13 cellular contexts compared by ENCODE assay signal in genomic region chr1:61887076-61887867, GRCh38.
DNase-seq lines count a peak whose midpoint lies in the region; ATAC-seq and TF ChIP-seq lines count a peak whose summit lies in the region.
"Had no signal": no experiment of that assay in that cellular context is flagged by ENCODE, and none has a peak within 500 bp of the region (broad histone marks: within the 10 kb centered on the region; RNA-seq: fewer than 3 reads in every experiment).

No MANE protein-coding gene starts in this region.

- no peaks in the 10 kb centered on the region for H3K27me3 ChIP-seq in fibroblast of lung (ENCODE audit: control insufficient read depth, insufficient read depth, low read length)
- H3K27me3 ChIP-seq in effector memory CD4-positive, alpha-beta T cell (replicated peaks; ENCODE audit: control insufficient read depth, insufficient read depth, low read length, poor library complexity, severe bottlenecking) = no peaks in the 10 kb centered on the region

- no peak overlapping the region for H3K4me2 ChIP-seq in fibroblast of lung (ENCODE audit: extremely low read depth, insufficient read depth, low read length)
- H3K4me2 ChIP-seq: GM23338 had no signal

- H2AFZ ChIP-seq in fibroblast of lung (ENCODE audit: low read length) = no peak overlapping the region
- H2AFZ ChIP-seq: GM23338 had no signal

- no peak overlapping the region for H3K27ac ChIP-seq in fibroblast of lung (ENCODE audit: insufficient read depth, low read length)
- H3K27ac ChIP-seq in effector memory CD4-positive, alpha-beta T cell (ENCODE audit: insufficient read depth, low read length, poor library complexity, severe bottlenecking) = no peak overlapping the region
- H3K27ac ChIP-seq: C4-2B had no signal

- H4K20me1 ChIP-seq in fibroblast of lung (ENCODE audit: control insufficient read depth, extremely low read depth, insufficient read depth, low read length) = no peaks in the 10 kb centered on the region

- no peak overlapping the region for H3K9ac ChIP-seq in fibroblast of lung (ENCODE audit: insufficient read depth, low read length)

- H3K9me3 ChIP-seq in fibroblast of lung (ENCODE audit: control insufficient read depth, insufficient read depth, low read depth, low read length) = no peaks in the 10 kb centered on the region
- no peaks in the 10 kb centered on the region for H3K9me3 ChIP-seq in effector memory CD4-positive, alpha-beta T cell (ENCODE audit: control insufficient read depth, low read length)

- peak; percentile 52 for DNase-seq in M059J (ENCODE audit: low read depth)
- peak; percentile 89 for DNase-seq in NCI-H345 (lab: John Stamatoyannopoulos, UW)
- DNase-seq in fibroblast of lung (ENCODE audit: low read depth in 2 of 2) = peak; percentile 20 to 34
- DNase-seq in renal cortical epithelial cell (ENCODE audit: low read depth) = peak; percentile 46
- DNase-seq in HCEC 1CT = no peak
- DNase-seq in effector memory CD4-positive, alpha-beta T cell = no peak
- no peak for DNase-seq in effector CD8-positive, alpha-beta T cell (lab: John Stamatoyannopoulos, UW)
- DNase-seq: naive thymus-derived CD8-positive, alpha-beta T cell; NCI-H1694 treated with DMSO at 0.1 percent for 48 hours; stimulated activated CD4-positive, alpha-beta T cell treated with anti-CD3 and anti-CD28 coated beads, Interleukin-12 subunit alpha, Interleukin-12 subunit beta, amount 100 ng/mL, for 4 hours had no signal

- no peak overlapping the region for H3K4me3 ChIP-seq in fibroblast of lung (replicated peaks in 1 of 4; ENCODE audit: control extremely low read depth in 1 of 4, insufficient read depth in 1 of 4, low read depth in 3 of 4, low read length in 4 of 4)
- no peak overlapping the region for H3K4me3 ChIP-seq in effector memory CD4-positive, alpha-beta T cell (ENCODE audit: insufficient read depth, low read depth, low read length, poor library complexity, severe bottlenecking)
- H3K4me3 ChIP-seq: GM23338 had no signal

- no peaks in the 10 kb centered on the region for H3K79me2 ChIP-seq in fibroblast of lung (ENCODE audit: control insufficient read depth, insufficient read depth, low read length)

- no peak for TF ChIP-seq CTCF in fibroblast of lung (conservative IDR thresholded peaks at IDR 0.05 in 1 of 2, IDR thresholded peaks at IDR 0.05 in 1 of 2; ENCODE audit: low read depth in 1 of 2, low read length in 2 of 2)

- no peaks in the 10 kb centered on the region for H3K36me3 ChIP-seq in fibroblast of lung (ENCODE audit: control insufficient read depth, insufficient read depth, low read length)
- peaks cover 25% of the 10 kb centered on the region for H3K36me3 ChIP-seq in effector memory CD4-positive, alpha-beta T cell (ENCODE audit: control insufficient read depth, insufficient read depth, low read length)

- no peaks in the 10 kb centered on the region for H3K4me1 ChIP-seq in fibroblast of lung (ENCODE audit: control insufficient read depth, extremely low read depth, insufficient read depth, low read length)
- H3K4me1 ChIP-seq in effector memory CD4-positive, alpha-beta T cell (ENCODE audit: control insufficient read depth, insufficient read depth, low read length, poor library complexity, severe bottlenecking) = no peaks in the 10 kb centered on the region

- no peak for ATAC-seq in GM19452 (IDR thresholded peaks at IDR 0.05; ENCODE audit: unreplicated experiment)
- ATAC-seq: GM23338; naive thymus-derived CD8-positive, alpha-beta T cell had no signal

Comparison
In these comparisons a context has a peak if more than half of its experiments do, and no peak if none do; other contexts are left out.
1. DNase-seq: peak in M059J (single experiment), NCI-H345 (single experiment), fibroblast of lung (2 of 2) and renal cortical epithelial cell (single experiment); none in HCEC 1CT (single experiment), effector memory CD4-positive, alpha-beta T cell (0 of 3) and effector CD8-positive, alpha-beta T cell (single experiment).